Comparison of ENCODE assay signal across 1 cellular context in the genomic region with DNA sequence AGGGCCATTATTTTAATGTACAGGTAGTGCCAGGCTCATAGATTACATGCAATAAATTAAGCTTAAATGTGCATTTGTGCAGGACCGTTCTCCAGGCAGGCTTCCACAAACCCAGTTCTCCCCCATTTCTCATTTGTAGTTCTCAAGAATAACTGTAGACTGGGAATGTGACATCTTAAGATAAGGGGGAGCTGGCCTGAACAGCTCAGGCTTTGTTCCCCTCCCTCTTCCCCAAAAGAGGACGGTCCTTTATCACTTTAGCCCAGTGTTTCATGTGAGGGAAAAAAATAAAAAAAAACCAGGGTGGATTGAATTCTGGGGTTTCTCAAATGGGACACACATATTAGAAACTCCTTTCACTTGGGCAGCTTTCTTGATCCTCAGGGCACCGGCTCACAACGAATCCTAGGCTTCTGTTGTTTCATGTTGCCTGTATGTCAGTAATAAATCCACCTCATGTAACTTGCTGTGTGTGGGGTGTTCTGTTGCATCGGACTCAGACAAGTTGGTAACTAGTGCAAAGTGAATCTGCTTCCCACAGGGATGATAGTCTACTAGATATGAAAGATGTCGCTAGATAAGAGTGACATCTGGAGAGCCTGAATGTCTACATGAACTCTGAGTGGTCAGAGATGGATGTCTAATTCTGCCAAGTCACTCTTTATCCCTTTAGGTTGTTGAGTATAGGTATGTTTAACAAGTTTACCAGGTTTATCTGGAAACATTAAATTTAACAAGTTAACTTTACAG.
TF ChIP-seq lines count a peak whose summit lies in the region.

No MANE protein-coding gene starts in this region.

TF ChIP-seq in GM23338, 12 proteins besides CTCF, POLR2A, EP300 and RAD21 (continued from another document):
- no peak for TF ChIP-seq EZH2 (IDR thresholded peaks at IDR 0.05; ENCODE audit: low read depth, unreplicated experiment)
- TF ChIP-seq CREB1 (CRISPR knock-in tag; IDR thresholded peaks at IDR 0.05; ENCODE audit: low read depth), result no peak
- no peak for TF ChIP-seq JUNB (IDR thresholded peaks at IDR 0.05; ENCODE audit: unreplicated experiment)
